17 cellular contexts compared by ENCODE assay signal in the genomic region with DNA sequence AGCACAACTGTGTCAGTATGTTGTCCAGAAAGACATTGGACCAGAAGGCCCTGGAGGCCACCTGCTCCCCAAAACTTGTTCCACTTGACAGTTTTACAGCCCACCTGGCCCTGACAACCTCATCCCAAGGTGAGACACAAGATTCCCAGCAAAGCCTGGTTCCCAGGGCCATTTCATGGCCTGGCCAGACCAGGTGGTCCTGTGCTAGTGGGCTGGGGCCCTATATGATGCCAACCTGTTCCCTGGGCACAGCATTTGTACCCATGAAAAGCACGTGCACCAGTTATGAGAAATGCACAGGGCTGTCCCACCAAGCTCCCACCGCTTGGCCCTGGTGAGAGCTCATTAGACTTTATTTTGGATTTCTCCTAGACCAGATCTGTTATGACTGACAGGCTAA. TPM values are rescaled to one million over a fixed set of nuclear protein-coding genes. Genes with fewer than 3 reads are reported as not detected.
DNase-seq lines count a peak whose midpoint lies in the region; ATAC-seq and TF ChIP-seq lines count a peak whose summit lies in the region.
"Had no signal": no experiment of that assay in that cellular context is flagged by ENCODE, and none has a peak within 500 bp of the region (broad histone marks: within the 10 kb centered on the region; RNA-seq: fewer than 3 reads in every experiment).

No MANE protein-coding gene starts in this region.

- no peak overlapping the region for H3K27ac ChIP-seq in SJCRH30
- H3K27ac ChIP-seq: A549 had no signal

- H3K4me1 Mint-ChIP-seq in activated CD8-positive, alpha-beta T cell treated with anti-CD3 and anti-CD28 coated beads, Interleukin-2, amount 10 ng/mL, durations not matched to agents 7 days and 5 days (ENCODE audit: low read depth) = peaks cover 82% of the 10 kb centered on the region
- H3K4me1 Mint-ChIP-seq in activated CD8-positive, alpha-beta T cell treated with anti-CD3 and anti-CD28 coated beads for 36 hours (ENCODE audit: low read depth) = peaks cover 67% of the 10 kb centered on the region
- H3K4me1 Mint-ChIP-seq in Calu3 (ENCODE audit: low read depth, unreplicated experiment) = peaks cover 26% of the 10 kb centered on the region
- H3K4me1 Mint-ChIP-seq in activated T-helper 1 cell treated with anti-CD3 and anti-CD28 coated beads, Interleukin-12 subunit alpha, Interleukin-12 subunit beta, Interleukin-2, Interleukin-4 antibody, amounts not matched to agents 30 ng/mL and 10 ng/mL and 1 ng/mL, durations not matched to agents 14 hours and 24 hours and 36 hours (ENCODE audit: low read depth) = peaks cover 85% of the 10 kb centered on the region
- H3K4me1 Mint-ChIP-seq in stimulated activated memory B cell treated with anti-CD40 and anti-IgM and Interleukin-4, amounts not matched to agents 10 μg/mL and 1 μg/mL and 100 μg/mL, for 72 hours = peaks cover 71% of the 10 kb centered on the region

- no peaks in the 10 kb centered on the region for H3K27me3 Mint-ChIP-seq in activated CD8-positive, alpha-beta T cell treated with anti-CD3 and anti-CD28 coated beads, Interleukin-2, amount 10 ng/mL, durations not matched to agents 7 days and 5 days (ENCODE audit: low read depth)
- no peaks in the 10 kb centered on the region for H3K27me3 Mint-ChIP-seq in activated CD8-positive, alpha-beta T cell treated with anti-CD3 and anti-CD28 coated beads for 36 hours
- H3K27me3 Mint-ChIP-seq in Calu3 (ENCODE audit: unreplicated experiment) = no peaks in the 10 kb centered on the region
- H3K27me3 Mint-ChIP-seq in activated T-helper 1 cell treated with anti-CD3 and anti-CD28 coated beads, Interleukin-12 subunit alpha, Interleukin-12 subunit beta, Interleukin-2, Interleukin-4 antibody, amounts not matched to agents 30 ng/mL and 10 ng/mL and 1 ng/mL, durations not matched to agents 14 hours and 24 hours and 36 hours (ENCODE audit: insufficient read depth) = no peaks in the 10 kb centered on the region
- H3K27me3 Mint-ChIP-seq in stimulated activated memory B cell treated with anti-CD40 and anti-IgM and Interleukin-4, amounts not matched to agents 10 μg/mL and 1 μg/mL and 100 μg/mL, for 72 hours = no peaks in the 10 kb centered on the region

- CTCF ChIA-PET in activated CD8-positive, alpha-beta T cell treated with anti-CD3 and anti-CD28 coated beads, Interleukin-2, amount 10 ng/mL, durations not matched to agents 7 days and 5 days (lab: Charles Lee) = no interaction called here
- CTCF ChIA-PET in activated CD8-positive, alpha-beta T cell treated with anti-CD3 and anti-CD28 coated beads for 36 hours (lab: Charles Lee) = no interaction called here
- CTCF ChIA-PET in Calu3 (lab: Charles Lee) = no interaction called here

- no peak overlapping the region for H3K4me3 Mint-ChIP-seq in activated CD8-positive, alpha-beta T cell treated with anti-CD3 and anti-CD28 coated beads, Interleukin-2, amount 10 ng/mL, durations not matched to agents 7 days and 5 days
- H3K4me3 Mint-ChIP-seq in activated CD8-positive, alpha-beta T cell treated with anti-CD3 and anti-CD28 coated beads for 36 hours = no peak overlapping the region
- H3K4me3 Mint-ChIP-seq in Calu3 (ENCODE audit: low read depth, unreplicated experiment) = no peak overlapping the region
- H3K4me3 Mint-ChIP-seq in activated T-helper 1 cell treated with anti-CD3 and anti-CD28 coated beads, Interleukin-12 subunit alpha, Interleukin-12 subunit beta, Interleukin-2, Interleukin-4 antibody, amounts not matched to agents 30 ng/mL and 10 ng/mL and 1 ng/mL, durations not matched to agents 14 hours and 24 hours and 36 hours = no peak overlapping the region
- no peak overlapping the region for H3K4me3 Mint-ChIP-seq in stimulated activated memory B cell treated with anti-CD40 and anti-IgM and Interleukin-4, amounts not matched to agents 10 μg/mL and 1 μg/mL and 100 μg/mL, for 72 hours
- H3K4me3 Mint-ChIP-seq: HFFc6 had no signal

- H3K9me3 Mint-ChIP-seq in activated CD8-positive, alpha-beta T cell treated with anti-CD3 and anti-CD28 coated beads, Interleukin-2, amount 10 ng/mL, durations not matched to agents 7 days and 5 days (ENCODE audit: insufficient read depth) = peaks cover 7% of the 10 kb centered on the region
- H3K9me3 Mint-ChIP-seq in activated CD8-positive, alpha-beta T cell treated with anti-CD3 and anti-CD28 coated beads for 36 hours = peaks cover 7% of the 10 kb centered on the region
- peaks cover 7% of the 10 kb centered on the region for H3K9me3 Mint-ChIP-seq in Calu3 (ENCODE audit: low read depth, unreplicated experiment)
- peaks cover 6% of the 10 kb centered on the region for H3K9me3 Mint-ChIP-seq in activated T-helper 1 cell treated with anti-CD3 and anti-CD28 coated beads, Interleukin-12 subunit alpha, Interleukin-12 subunit beta, Interleukin-2, Interleukin-4 antibody, amounts not matched to agents 30 ng/mL and 10 ng/mL and 1 ng/mL, durations not matched to agents 14 hours and 24 hours and 36 hours
- H3K9me3 Mint-ChIP-seq in stimulated activated memory B cell treated with anti-CD40 and anti-IgM and Interleukin-4, amounts not matched to agents 10 μg/mL and 1 μg/mL and 100 μg/mL, for 72 hours = no peaks in the 10 kb centered on the region

- DNase-seq in activated CD8-positive, alpha-beta T cell treated with anti-CD3 and anti-CD28 coated beads, Interleukin-2, amount 10 ng/mL, durations not matched to agents 7 days and 5 days = no peak
- DNase-seq in activated CD8-positive, alpha-beta T cell treated with anti-CD3 and anti-CD28 coated beads for 36 hours = no peak
- no peak for DNase-seq in Calu3
- no peak for DNase-seq in activated T-helper 1 cell treated with anti-CD3 and anti-CD28 coated beads, Interleukin-12 subunit alpha, Interleukin-12 subunit beta, Interleukin-2, Interleukin-4 antibody, amounts not matched to agents 30 ng/mL and 10 ng/mL and 1 ng/mL, durations not matched to agents 14 hours and 24 hours and 36 hours (ENCODE audit: low spot score)
- DNase-seq in cortex of kidney (lab: John Stamatoyannopoulos, UW) = no peak
- no peak for DNase-seq in GDM1 (lab: John Stamatoyannopoulos, UW)
- no peak for DNase-seq in SJCRH30
- DNase-seq: C1 segment of cervical spinal cord, DMS 273 treated with DMSO at 0.1 percent for 48 hours, H7, HFFc6, KBM-7, NCI-H1694 treated with DMSO at 0.1 percent for 48 hours, NCI-H748 treated with DMSO at 0.1 percent for 48 hours had no signal

- POLR2A ChIA-PET in activated CD8-positive, alpha-beta T cell treated with anti-CD3 and anti-CD28 coated beads, Interleukin-2, amount 10 ng/mL, durations not matched to agents 7 days and 5 days (lab: Charles Lee) = interaction anchor here (0.6 to 3.1 kb wide), 3 partner anchors 7 to 63 kb away, joined by 3 to 45 read pairs (median 3); a partner anchor contains a TSS
- POLR2A ChIA-PET in activated CD8-positive, alpha-beta T cell treated with anti-CD3 and anti-CD28 coated beads for 36 hours (lab: Charles Lee) = interaction anchor here (1.3 to 1.8 kb wide), 2 partner anchors 15 to 48 kb away, joined by 3 to 4 read pairs; no protein-coding TSS in a partner anchor

- no peak for TF ChIP-seq CTCF in activated CD8-positive, alpha-beta T cell treated with anti-CD3 and anti-CD28 coated beads for 36 hours (IDR thresholded peaks at IDR 0.05)
- peak; percentile 15 for TF ChIP-seq CTCF in Calu3 (IDR thresholded peaks at IDR 0.05; ENCODE audit: unreplicated experiment)

- intact Hi-C loops in activated CD8-positive, alpha-beta T cell treated with anti-CD3 and anti-CD28 coated beads for 36 hours (cut with micrococcal nuclease) = loop anchor here (10.0 kb wide), 3 partner anchors 94 to 474 kb away; a partner anchor contains a TSS
- intact Hi-C loops in Calu3 (cut with micrococcal nuclease; ENCODE audit: unreplicated experiment) = loop anchor here (10.0 kb wide), 1 partner anchor 294 kb away; no protein-coding TSS in a partner anchor
- intact Hi-C loops in activated T-helper 1 cell treated with anti-CD3 and anti-CD28 coated beads, Interleukin-12 subunit alpha, Interleukin-12 subunit beta, Interleukin-2, Interleukin-4 antibody, amounts not matched to agents 30 ng/mL and 10 ng/mL and 1 ng/mL, durations not matched to agents 14 hours and 24 hours and 36 hours (cut with micrococcal nuclease) = no loop called here

- H3K27ac Mint-ChIP-seq in activated CD8-positive, alpha-beta T cell treated with anti-CD3 and anti-CD28 coated beads, Interleukin-2, amount 10 ng/mL, durations not matched to agents 7 days and 5 days = peak overlapping the region; percentile 62
- H3K27ac Mint-ChIP-seq in activated CD8-positive, alpha-beta T cell treated with anti-CD3 and anti-CD28 coated beads for 36 hours = no peak overlapping the region
- no peak overlapping the region for H3K27ac Mint-ChIP-seq in Calu3 (ENCODE audit: unreplicated experiment)
- peak overlapping the region; percentile 12 for H3K27ac Mint-ChIP-seq in activated T-helper 1 cell treated with anti-CD3 and anti-CD28 coated beads, Interleukin-12 subunit alpha, Interleukin-12 subunit beta, Interleukin-2, Interleukin-4 antibody, amounts not matched to agents 30 ng/mL and 10 ng/mL and 1 ng/mL, durations not matched to agents 14 hours and 24 hours and 36 hours
- H3K27ac Mint-ChIP-seq in stimulated activated memory B cell treated with anti-CD40 and anti-IgM and Interleukin-4, amounts not matched to agents 10 μg/mL and 1 μg/mL and 100 μg/mL, for 72 hours = peak overlapping the region; percentile 99
- H3K27ac Mint-ChIP-seq: HFFc6 had no signal

- BruUV-seq in Calu3 (replicated peaks; lab: Mats Ljungman, UMichigan) = no TSS peak

- no peak overlapping the region for H3K4me3 ChIP-seq in SJCRH30
- H3K4me3 ChIP-seq: A549 had no signal

- no peaks in the 10 kb centered on the region for H3K4me1 ChIP-seq in SJCRH30
- H3K4me1 ChIP-seq: A549 had no signal

- no peak for ATAC-seq in activated CD8-positive, alpha-beta T cell treated with anti-CD3 and anti-CD28 coated beads, Interleukin-2, amount 10 ng/mL, durations not matched to agents 7 days and 5 days
- ATAC-seq in activated CD8-positive, alpha-beta T cell treated with anti-CD3 and anti-CD28 coated beads for 36 hours = no peak
- no peak for ATAC-seq in stimulated activated memory B cell treated with anti-CD40 and anti-IgM and Interleukin-4, amounts not matched to agents 10 μg/mL and 1 μg/mL and 100 μg/mL, for 72 hours
- ATAC-seq: A549, Right ventricle myocardium inferior had no signal

- H3K27me3 ChIP-seq in SJCRH30 = no peaks in the 10 kb centered on the region

- peaks cover 69% of the 10 kb centered on the region for H3K36me3 Mint-ChIP-seq in activated CD8-positive, alpha-beta T cell treated with anti-CD3 and anti-CD28 coated beads, Interleukin-2, amount 10 ng/mL, durations not matched to agents 7 days and 5 days (ENCODE audit: low read depth)
- peaks cover 16% of the 10 kb centered on the region for H3K36me3 Mint-ChIP-seq in activated CD8-positive, alpha-beta T cell treated with anti-CD3 and anti-CD28 coated beads for 36 hours (ENCODE audit: low read depth)
- H3K36me3 Mint-ChIP-seq in Calu3 (ENCODE audit: insufficient read depth, unreplicated experiment) = peaks cover 12% of the 10 kb centered on the region
- H3K36me3 Mint-ChIP-seq in activated T-helper 1 cell treated with anti-CD3 and anti-CD28 coated beads, Interleukin-12 subunit alpha, Interleukin-12 subunit beta, Interleukin-2, Interleukin-4 antibody, amounts not matched to agents 30 ng/mL and 10 ng/mL and 1 ng/mL, durations not matched to agents 14 hours and 24 hours and 36 hours (ENCODE audit: low read depth) = peaks cover 43% of the 10 kb centered on the region
- H3K36me3 Mint-ChIP-seq in stimulated activated memory B cell treated with anti-CD40 and anti-IgM and Interleukin-4, amounts not matched to agents 10 μg/mL and 1 μg/mL and 100 μg/mL, for 72 hours = peaks cover 20% of the 10 kb centered on the region

- no peaks in the 10 kb centered on the region for H3K36me3 ChIP-seq in SJCRH30

- 0 out of 2 replicates have a peak, but pooled peaks cover 3% of the 10 kb centered on the region for H3K9me3 ChIP-seq in SJCRH30 (replicated peaks)
- H3K9me3 ChIP-seq: A549 had no signal

RNA-seq across cellular contexts. Expression of a gene that starts 6.0 kb away (rescaled TPM):
- 10 to 100 TPM; 90.5 to 96.2 TPM for total RNA-seq in activated CD8-positive, alpha-beta T cell treated with anti-CD3 and anti-CD28 coated beads, Interleukin-2, amount 10 ng/mL, durations not matched to agents 7 days and 5 days
- total RNA-seq in activated CD8-positive, alpha-beta T cell treated with anti-CD3 and anti-CD28 coated beads for 36 hours = 10 to 100 TPM; 43.7 to 43.8 TPM
- 35.4 and 55.2 TPM in 2 replicates for total RNA-seq in Calu3 (2022)
- 57.4 and 57.8 TPM in 2 replicates for total RNA-seq in activated T-helper 1 cell treated with anti-CD3 and anti-CD28 coated beads, Interleukin-12 subunit alpha, Interleukin-12 subunit beta, Interleukin-2, Interleukin-4 antibody, amounts not matched to agents 30 ng/mL and 10 ng/mL and 1 ng/mL, durations not matched to agents 14 hours and 24 hours and 36 hours
- total RNA-seq in SJCRH30 (2014; rRNA removed; shearing (Covaris generic)) = 2.9 and 3.7 TPM in 2 replicates

Comparison
In these comparisons a context has a peak if more than half of its experiments do, and no peak if none do; other contexts are left out.
1. H3K27ac Mint-ChIP-seq: peak in activated CD8-positive, alpha-beta T cell treated with anti-CD3 and anti-CD28 coated beads, Interleukin-2, amount 10 ng/mL, durations not matched to agents 7 days and 5 days (single experiment), activated T-helper 1 cell treated with anti-CD3 and anti-CD28 coated beads, Interleukin-12 subunit alpha, Interleukin-12 subunit beta, Interleukin-2, Interleukin-4 antibody, amounts not matched to agents 30 ng/mL and 10 ng/mL and 1 ng/mL, durations not matched to agents 14 hours and 24 hours and 36 hours (single experiment) and stimulated activated memory B cell treated with anti-CD40 and anti-IgM and Interleukin-4, amounts not matched to agents 10 μg/mL and 1 μg/mL and 100 μg/mL, for 72 hours (single experiment); none in activated CD8-positive, alpha-beta T cell treated with anti-CD3 and anti-CD28 coated beads for 36 hours (single experiment) and Calu3 (single experiment).